In genomic region chr12:55843431-55843830, GRCh38 we compare ENCODE assay signal across 23 cellular contexts. TPM values are rescaled to one million over a fixed set of nuclear protein-coding genes. Genes with fewer than 3 reads are reported as not detected.
DNase-seq lines count a peak whose midpoint lies in the region; ATAC-seq and TF ChIP-seq lines count a peak whose summit lies in the region.
"Had no signal": no experiment of that assay in that cellular context is flagged by ENCODE, and none has a peak within 500 bp of the region (broad histone marks: within the 10 kb centered on the region; RNA-seq: fewer than 3 reads in every experiment).

No MANE protein-coding gene starts in this region.

- H3K9me3 Mint-ChIP-seq in progenitor cell of endocrine pancreas (ENCODE audit: low read depth): no peaks in the 10 kb centered on the region
- H3K9me3 Mint-ChIP-seq: neural crest cell had no signal

- H3K4me3 Mint-ChIP-seq in progenitor cell of endocrine pancreas (ENCODE audit: low read depth): no peak overlapping the region
- H3K4me3 Mint-ChIP-seq: neural crest cell had no signal

- no peak overlapping the region for H2AFZ ChIP-seq in hepatocyte

- H3K27me3 Mint-ChIP-seq in progenitor cell of endocrine pancreas: peaks cover 4% of the 10 kb centered on the region

- H3K79me2 ChIP-seq in hepatocyte: no peaks in the 10 kb centered on the region

- peaks cover 13% of the 10 kb centered on the region for H3K4me1 ChIP-seq in RWPE2 (ENCODE audit: insufficient read depth, poor library complexity, severe bottlenecking)
- H3K4me1 ChIP-seq in hepatocyte (ENCODE audit: insufficient read depth): peaks cover 10% of the 10 kb centered on the region
- H3K4me1 ChIP-seq: right lobe of liver had no signal

- H3K36me3 Mint-ChIP-seq in progenitor cell of endocrine pancreas (ENCODE audit: insufficient read depth): no peaks in the 10 kb centered on the region

- no peaks in the 10 kb centered on the region for H4K20me1 ChIP-seq in hepatocyte (ENCODE audit: insufficient read depth, poor library complexity, severe bottlenecking)

- H3K27me3 ChIP-seq in AG04450 (ENCODE audit: control insufficient read depth, insufficient read depth, low read length) (no peaks in the 10 kb centered on the region), RWPE2 (ENCODE audit: insufficient read depth, poor library complexity, severe bottlenecking) (no peaks in the 10 kb centered on the region), hepatocyte (no peaks in the 10 kb centered on the region)
- H3K27me3 ChIP-seq: adrenal gland, left lung, right lobe of liver had no signal

- H3K4me3 ChIP-seq in AG04450 (ENCODE audit: low read depth, low read length) (no peak overlapping the region), RWPE2 (ENCODE audit: severe bottlenecking) (no peak overlapping the region), hepatocyte (no peak overlapping the region)
- H3K4me3 ChIP-seq: A549, GM12878, mucosa of descending colon had no signal

- no peaks in the 10 kb centered on the region for H3K9me2 ChIP-seq in hepatocyte (replicated peaks; ENCODE audit: insufficient read depth)

- ATAC-seq in RWPE2 (ENCODE audit: low read depth): no peak
- no peak for ATAC-seq in HG02588 (IDR thresholded peaks at IDR 0.05; ENCODE audit: unreplicated experiment)
- ATAC-seq in GM18861 (IDR thresholded peaks at IDR 0.05; ENCODE audit: unreplicated experiment): no peak
- ATAC-seq: GM12878 had no signal

- TF ChIP-seq CTCF in AG04450 (IDR thresholded peaks at IDR 0.05; ENCODE audit: low read depth, low read length) (no peak), RWPE2 (IDR thresholded peaks at IDR 0.05; ENCODE audit: poor library complexity, severe bottlenecking) (no peak), hepatocyte (IDR thresholded peaks at IDR 0.05; ENCODE audit: poor library complexity) (no peak), progenitor cell of endocrine pancreas (IDR thresholded peaks at IDR 0.05; ENCODE audit: unreplicated experiment) (no peak)

- WGBS in hepatocyte (ENCODE audit: low lambda C conversion rate, missing lambda C conversion rate): 95% methylated on average over 4 of the region's 4 CpGs

- CTCF ChIA-PET in AG04450 (lab: Charles Lee): interaction anchor here (0.8 to 1.5 kb wide), 4 partner anchors 14 to 104 kb away, joined by 3 to 5 read pairs (median 4); partner anchors contain the start of gene DNAJC14

- H3K4me2 ChIP-seq in hepatocyte: peak overlapping the region; percentile 70

- POLR2A ChIA-PET in AG04450 (lab: Yijun Ruan, JAX): no interaction called here

- H3K36me3 ChIP-seq in RWPE2 (ENCODE audit: low read depth) (no peaks in the 10 kb centered on the region), hepatocyte (replicated peaks; ENCODE audit: insufficient read depth, low read depth) (no peaks in the 10 kb centered on the region)
- H3K36me3 ChIP-seq: adrenal gland, gastrocnemius medialis, right lobe of liver had no signal

- DNase-seq in AG04450 (ENCODE audit: low read depth, low spot score) (no peak), RWPE2 (ENCODE audit: low spot score) (no peak), hepatocyte (ENCODE audit: low spot score) (no peak), progenitor cell of endocrine pancreas (ENCODE audit: low spot score, unreplicated experiment) (no peak), NCI-H82 (lab: John Stamatoyannopoulos, UW) (no peak), AML-193 (lab: John Stamatoyannopoulos, UW) (no peak)
- DNase-seq: gastrocnemius medialis; hypothalamus; left lung; mucosa of descending colon; NCI-H1694; NCI-H2227 treated with DMSO at 0.1 percent for 48 hours; posterior cingulate gyrus; right lobe of liver; RPMI8226; stimulated activated CD8-positive, alpha-beta memory T cell treated with anti-CD3 and anti-CD28 coated beads, Interleukin-4, amount 100 ng/mL, for 48 hours had no signal

- no peaks in the 10 kb centered on the region for H3K9me3 ChIP-seq in AG04450 (ENCODE audit: control insufficient read depth, insufficient read depth, low read length)
- no peaks in the 10 kb centered on the region for H3K9me3 ChIP-seq in RWPE2 (ENCODE audit: severe bottlenecking)
- no peaks in the 10 kb centered on the region for H3K9me3 ChIP-seq in hepatocyte (ENCODE audit: low read depth)
- H3K9me3 ChIP-seq: A549, adrenal gland, gastrocnemius medialis, left lung, mucosa of descending colon, right lobe of liver had no signal

- H3K4me1 Mint-ChIP-seq in progenitor cell of endocrine pancreas (ENCODE audit: low read depth): no peaks in the 10 kb centered on the region

- peak overlapping the region; percentile 61 for H3K27ac ChIP-seq in AG04450 (ENCODE audit: low read depth, low read length)
- H3K27ac ChIP-seq in RWPE2 (ENCODE audit: poor library complexity, severe bottlenecking): peak overlapping the region; percentile 35
- no peak overlapping the region for H3K27ac ChIP-seq in hepatocyte
- H3K27ac ChIP-seq: right lobe of liver, VCaP had no signal

- H3K27ac Mint-ChIP-seq in progenitor cell of endocrine pancreas: peak overlapping the region; percentile 20

RNA-seq across cellular contexts. Expression of gene MMP19, which starts 0.7 kb away (rescaled TPM):
- polyA plus RNA-seq in AG04450 (2011; rRNA removed) (43.8 and 46.3 TPM in 2 replicates), hepatocyte (10.8 and 16.4 TPM in 2 replicates)
- polyA minus RNA-seq in AG04450 (2011; rRNA and poly(A)+ RNA removed): 14.9 and 22.3 TPM in 2 replicates
- total RNA-seq in hepatocyte (6.1 and 6.4 TPM in 2 replicates), progenitor cell of endocrine pancreas (0.62 and 0.89 TPM in 2 replicates)
- total RNA-seq: GM12878, neural crest cell had no signal

RNA-seq across cellular contexts. Expression of gene DNAJC14, which starts 14.0 kb away (rescaled TPM):
- 10.9 and 15.0 TPM in 2 replicates for polyA plus RNA-seq in AG04450 (2011; rRNA removed)
- polyA minus RNA-seq in AG04450 (2011; rRNA and poly(A)+ RNA removed): 12.3 and 16.6 TPM in 2 replicates
- total RNA-seq in hepatocyte: 29.4 and 43.4 TPM in 2 replicates
- polyA plus RNA-seq in hepatocyte: 24.5 and 26.5 TPM in 2 replicates
- total RNA-seq in progenitor cell of endocrine pancreas: 37.6 and 38.6 TPM in 2 replicates

RNA-seq across cellular contexts. Expression of gene ORMDL2, which starts 25.6 kb away (rescaled TPM):
- polyA plus RNA-seq in AG04450 (2011; rRNA removed): 40.9 and 49.3 TPM in 2 replicates
- 50.3 and 57.7 TPM in 2 replicates for polyA minus RNA-seq in AG04450 (2011; rRNA and poly(A)+ RNA removed)
- 28.6 and 34.2 TPM in 2 replicates for total RNA-seq in hepatocyte
- polyA plus RNA-seq in hepatocyte: 93.0 and 106 TPM in 2 replicates
- 36.5 and 40.5 TPM in 2 replicates for total RNA-seq in progenitor cell of endocrine pancreas

RNA-seq across cellular contexts. Expression of gene SARNP, which starts 25.9 kb away (rescaled TPM):
- polyA plus RNA-seq in AG04450 (2011; rRNA removed) (129 and 178 TPM in 2 replicates), hepatocyte (103 and 117 TPM in 2 replicates)
- polyA minus RNA-seq in AG04450 (2011; rRNA and poly(A)+ RNA removed): 19.0 and 29.3 TPM in 2 replicates
- total RNA-seq in hepatocyte (84.2 and 118 TPM in 2 replicates), progenitor cell of endocrine pancreas (85.7 and 91.0 TPM in 2 replicates)
